ENCODE assay signal across 26 cellular contexts in genomic region chr13:105273665-105274222, GRCh38.
"Had no signal": no experiment of that assay in that cellular context is flagged by ENCODE, and none has a peak within 500 bp of the region (broad histone marks: within the 10 kb centered on the region; RNA-seq: fewer than 3 reads in every experiment).

No MANE protein-coding gene starts in this region.

- H3K4me1 Mint-ChIP-seq: activated CD4-positive, alpha-beta memory T cell treated with anti-CD3 and anti-CD28 coated beads, Interleukin-2, amount 10 ng/mL, durations not matched to agents 7 days and 5 days; activated CD4-positive, alpha-beta T cell treated with anti-CD3 and anti-CD28 coated beads, Interleukin-2, amount 10 ng/mL, durations not matched to agents 24 days and 14 days; activated naive CD4-positive, alpha-beta T cell treated with anti-CD3 and anti-CD28 coated beads, Interleukin-2, amount 10 ng/mL, durations not matched to agents 7 days and 5 days; activated naive CD8-positive, alpha-beta T cell treated with anti-CD3 and anti-CD28 coated beads, Interleukin-2, amount 10 ng/mL, durations not matched to agents 7 days and 5 days; natural killer cell; T-helper 17 cell had no signal

- H3K4me3 Mint-ChIP-seq: activated CD4-positive, alpha-beta memory T cell treated with anti-CD3 and anti-CD28 coated beads, Interleukin-2, amount 10 ng/mL, durations not matched to agents 7 days and 5 days; activated CD4-positive, alpha-beta T cell treated with anti-CD3 and anti-CD28 coated beads, Interleukin-2, amount 10 ng/mL, durations not matched to agents 24 days and 14 days; activated naive CD4-positive, alpha-beta T cell treated with anti-CD3 and anti-CD28 coated beads, Interleukin-2, amount 10 ng/mL, durations not matched to agents 7 days and 5 days; activated naive CD8-positive, alpha-beta T cell treated with anti-CD3 and anti-CD28 coated beads, Interleukin-2, amount 10 ng/mL, durations not matched to agents 7 days and 5 days; activated T-cell treated with anti-CD3 and anti-CD28 coated beads, Interleukin-2, amount 50 U/mL, for 24 hours; effector memory CD8-positive, alpha-beta T cell; natural killer cell; T-helper 17 cell had no signal

- H3K4me1 ChIP-seq: left lung, right lobe of liver, tibial nerve, uterus had no signal

- H3K27ac Mint-ChIP-seq: activated CD4-positive, alpha-beta memory T cell treated with anti-CD3 and anti-CD28 coated beads, Interleukin-2, amount 10 ng/mL, durations not matched to agents 7 days and 5 days; activated CD4-positive, alpha-beta T cell treated with anti-CD3 and anti-CD28 coated beads, Interleukin-2, amount 10 ng/mL, durations not matched to agents 24 days and 14 days; activated naive CD4-positive, alpha-beta T cell treated with anti-CD3 and anti-CD28 coated beads, Interleukin-2, amount 10 ng/mL, durations not matched to agents 7 days and 5 days; activated naive CD8-positive, alpha-beta T cell treated with anti-CD3 and anti-CD28 coated beads, Interleukin-2, amount 10 ng/mL, durations not matched to agents 7 days and 5 days; activated T-cell treated with anti-CD3 and anti-CD28 coated beads, Interleukin-2, amount 50 U/mL, for 24 hours; effector memory CD8-positive, alpha-beta T cell; natural killer cell; progenitor cell of endocrine pancreas; T-helper 17 cell had no signal

- H3K27ac ChIP-seq: brain microvascular endothelial cell, right lobe of liver, tibial nerve, uterus, WERI-Rb-1 had no signal

- H3K9me3 Mint-ChIP-seq: activated CD4-positive, alpha-beta memory T cell treated with anti-CD3 and anti-CD28 coated beads, Interleukin-2, amount 10 ng/mL, durations not matched to agents 7 days and 5 days; activated CD4-positive, alpha-beta T cell treated with anti-CD3 and anti-CD28 coated beads, Interleukin-2, amount 10 ng/mL, durations not matched to agents 24 days and 14 days; activated naive CD4-positive, alpha-beta T cell treated with anti-CD3 and anti-CD28 coated beads, Interleukin-2, amount 10 ng/mL, durations not matched to agents 7 days and 5 days; activated naive CD8-positive, alpha-beta T cell treated with anti-CD3 and anti-CD28 coated beads, Interleukin-2, amount 10 ng/mL, durations not matched to agents 7 days and 5 days; activated T-cell treated with anti-CD3 and anti-CD28 coated beads, Interleukin-2, amount 50 U/mL, for 24 hours had no signal

- H3K27me3 Mint-ChIP-seq: activated CD4-positive, alpha-beta memory T cell treated with anti-CD3 and anti-CD28 coated beads, Interleukin-2, amount 10 ng/mL, durations not matched to agents 7 days and 5 days; activated CD4-positive, alpha-beta T cell treated with anti-CD3 and anti-CD28 coated beads, Interleukin-2, amount 10 ng/mL, durations not matched to agents 24 days and 14 days; activated naive CD4-positive, alpha-beta T cell treated with anti-CD3 and anti-CD28 coated beads, Interleukin-2, amount 10 ng/mL, durations not matched to agents 7 days and 5 days; effector memory CD8-positive, alpha-beta T cell; progenitor cell of endocrine pancreas had no signal

- H3K4me3 ChIP-seq: left lung, lung, right lobe of liver, tibial nerve, uterus had no signal

- H3K27me3 ChIP-seq: brain microvascular endothelial cell, left lung, right lobe of liver, tibial nerve, uterus had no signal

- FAIRE-seq: astrocyte, endothelial cell of umbilical vein had no signal

- H3K36me3 ChIP-seq: brain microvascular endothelial cell, left lung, right lobe of liver, tibial nerve, uterus, WERI-Rb-1 had no signal

- DNase-seq: activated CD4-positive, alpha-beta memory T cell treated with anti-CD3 and anti-CD28 coated beads, Interleukin-2, amount 10 ng/mL, durations not matched to agents 7 days and 5 days; activated CD4-positive, alpha-beta T cell treated with anti-CD3 and anti-CD28 coated beads, Interleukin-2, amount 10 ng/mL, durations not matched to agents 24 days and 14 days; activated CD8-positive, alpha-beta memory T cell treated with anti-CD3 and anti-CD28 coated beads, Interleukin-2, amount 50 U/mL, for 48 hours; activated gamma-delta T cell; activated naive CD4-positive, alpha-beta T cell treated with anti-CD3 and anti-CD28 coated beads, Interleukin-2, amount 10 ng/mL, durations not matched to agents 7 days and 5 days; activated naive CD8-positive, alpha-beta T cell treated with anti-CD3 and anti-CD28 coated beads, Interleukin-2, amount 10 ng/mL, durations not matched to agents 7 days and 5 days; activated T-cell treated with anti-CD3 and anti-CD28 coated beads, Interleukin-2, amount 50 U/mL, for 24 hours; brain microvascular endothelial cell; cortex of kidney; effector memory CD8-positive, alpha-beta T cell; head of caudate nucleus; hypothalamus; natural killer cell; right lobe of liver; stimulated activated CD4-positive, alpha-beta T cell treated with anti-CD3 and anti-CD28 coated beads, Interleukin-4, amount 100 ng/mL, for 1 hour; T-helper 17 cell; T1000; uterus; WERI-Rb-1 had no signal

- ATAC-seq: activated CD4-positive, CD25-positive, alpha-beta regulatory T cell treated with anti-CD3 and anti-CD28 coated beads, Interleukin-2, amount 50 U/mL, for 24 hours; effector memory CD8-positive, alpha-beta T cell; left lung; T-helper 17 cell had no signal

- H3K36me3 Mint-ChIP-seq: activated naive CD4-positive, alpha-beta T cell treated with anti-CD3 and anti-CD28 coated beads, Interleukin-2, amount 10 ng/mL, durations not matched to agents 7 days and 5 days; activated naive CD8-positive, alpha-beta T cell treated with anti-CD3 and anti-CD28 coated beads, Interleukin-2, amount 10 ng/mL, durations not matched to agents 7 days and 5 days; natural killer cell had no signal

- H3K9me3 ChIP-seq: left lung, right lobe of liver, tibial nerve, uterus had no signal
